ENCODE assay signal across 1 cellular context in genomic region chr11:95575517-95575916, GRCh38.
TF ChIP-seq lines count a peak whose summit lies in the region.

No MANE protein-coding gene starts in this region.

TF ChIP-seq in K562, 482 proteins besides CTCF, POLR2A, EP300 and RAD21 (continued from another document):
- no peak for TF ChIP-seq ZNF512 (tag; IDR thresholded peaks at IDR 0.05)
- TF ChIP-seq SMAD3 (CRISPR knock-in tag; conservative IDR thresholded peaks at IDR 0.05) = no peak
- no peak for TF ChIP-seq MLX (CRISPR knock-in tag; conservative IDR thresholded peaks at IDR 0.05)
- TF ChIP-seq FOXJ3 (CRISPR knock-in tag; IDR thresholded peaks at IDR 0.05) = no peak
- TF ChIP-seq BDP1 (IDR thresholded peaks at IDR 0.05; ENCODE audit: insufficient read depth, insufficient read length) = no peak
- no peak for TF ChIP-seq ZNF263 (CRISPR knock-in tag; IDR thresholded peaks at IDR 0.05; ENCODE audit: borderline replicate concordance)
- TF ChIP-seq SAFB (IDR thresholded peaks at IDR 0.05; ENCODE audit: borderline replicate concordance, low read depth, low read length) = no peak
- TF ChIP-seq ZBTB7A (IDR thresholded peaks at IDR 0.05; ENCODE audit: borderline replicate concordance, control insufficient read depth, low read depth, low read length) = no peak
- no peak for TF ChIP-seq SIRT6 (IDR thresholded peaks at IDR 0.05; ENCODE audit: low read depth, low read length)
- no peak for TF ChIP-seq ZNF280B (CRISPR knock-in tag; IDR thresholded peaks at IDR 0.05)
- TF ChIP-seq EGR1 (conservative IDR thresholded peaks at IDR 0.05) = no peak
- TF ChIP-seq ARNT (IDR thresholded peaks at IDR 0.05) = no peak
- no peak for TF ChIP-seq EP400 (IDR thresholded peaks at IDR 0.05)
- no peak for TF ChIP-seq KAT8 (IDR thresholded peaks at IDR 0.05; ENCODE audit: low read depth)
